Comparison of ENCODE assay signal across 18 cellular contexts in genomic region chr16:66547101-66547989, GRCh38. TPM values are rescaled to one million over a fixed set of nuclear protein-coding genes. Genes with fewer than 3 reads are reported as not detected.
A peak's percentile ranks its signal among the peaks of the same experiment; 100 is the strongest.
DNase-seq lines count a peak whose midpoint lies in the region; ATAC-seq and TF ChIP-seq lines count a peak whose summit lies in the region.
"Had no signal": no experiment of that assay in that cellular context is flagged by ENCODE, and none has a peak within 500 bp of the region (broad histone marks: within the 10 kb centered on the region; RNA-seq: fewer than 3 reads in every experiment).

No MANE protein-coding gene starts in this region.

- peaks cover 0 to 6% (median 0%) of the 10 kb centered on the region in 11 experiments; a peak in 2 of 22 replicates for H3K9me3 ChIP-seq in BLaER1 treated with 17β-estradiol and CSF1 and Interleukin-3, amounts not matched to agents 10 nM and 100 nM (replicated peaks in 1 of 11)
- H3K9me3 ChIP-seq in T-helper 17 cell (ENCODE audit: control insufficient read depth, low read length, poor library complexity, severe bottlenecking) (no peaks in the 10 kb centered on the region), SK-N-SH (no peaks in the 10 kb centered on the region), uterus (no peaks in the 10 kb centered on the region), ovary (no peaks in the 10 kb centered on the region)
- H3K9me3 ChIP-seq: heart left ventricle had no signal

- no peaks in the 10 kb centered on the region for H3K9me3 Mint-ChIP-seq in naive B cell

- intact Hi-C loops in uterus (cut with DNase I; ENCODE audit: low total_unique reads) (no loop called here), ovary (cut with DNase I) (no loop called here)

- 0 out of 2 replicates have a peak overlapping the region, but pooled peaks have one; percentile 91 for H3K27ac ChIP-seq in 22Rv1
- peak overlapping the region in 10 of 11 experiments; percentile 88 to 99 (median 99); a peak in 18 of 22 replicates for H3K27ac ChIP-seq in BLaER1 treated with 17β-estradiol and CSF1 and Interleukin-3, amounts not matched to agents 10 nM and 100 nM
- no peak overlapping the region for H3K27ac ChIP-seq in SK-N-SH (ENCODE audit: low read depth in 2 of 2, low read length in 1 of 2)
- H3K27ac ChIP-seq in uterus = peak overlapping the region in 1 of 2 donors; percentile 99
- H3K27ac ChIP-seq in ovary = no peak overlapping the region
- H3K27ac ChIP-seq: SK-N-MC had no signal

- TF ChIP-seq EP300 in SK-N-SH (IDR thresholded peaks at IDR 0.05; ENCODE audit: borderline replicate concordance in 1 of 2, low read depth in 1 of 2, low read length in 1 of 2) (no peak), ovary (IDR thresholded peaks at IDR 0.05) (no peak)

- no peaks in the 10 kb centered on the region for H3K27me3 ChIP-seq in BLaER1 treated with 17β-estradiol and CSF1 and Interleukin-3, amounts not matched to agents 10 nM and 100 nM
- H3K27me3 ChIP-seq in SK-N-SH (ENCODE audit: insufficient read depth) (no peaks in the 10 kb centered on the region), uterus (no peaks in the 10 kb centered on the region), ovary (no peaks in the 10 kb centered on the region)
- H3K27me3 ChIP-seq: heart left ventricle had no signal

- H2AFZ ChIP-seq in SK-N-SH (ENCODE audit: low read depth) = no peak overlapping the region

- no peaks in the 10 kb centered on the region for H3K9me2 ChIP-seq in SK-N-SH

- H3K27ac Mint-ChIP-seq in T-helper 17 cell = peak overlapping the region; percentile 98
- H3K27ac Mint-ChIP-seq in naive B cell = peak overlapping the region in 5 of 6 donors; percentile 39 to 90 (median 65)

- H3K27me3 Mint-ChIP-seq in T-helper 17 cell (no peaks in the 10 kb centered on the region), naive B cell (no peaks in the 10 kb centered on the region)

- H3K4me2 ChIP-seq in BLaER1 treated with 17β-estradiol and CSF1 and Interleukin-3, amounts not matched to agents 10 nM and 100 nM = peak overlapping the region; percentile 90 to 98 (median 96)
- no peak overlapping the region for H3K4me2 ChIP-seq in SK-N-SH

- H3K4me1 ChIP-seq in BLaER1 treated with 17β-estradiol and CSF1 and Interleukin-3, amounts not matched to agents 10 nM and 100 nM = peaks cover 89 to 98% (median 92%) of the 10 kb centered on the region in 10 experiments
- peaks cover 19 to 20% of the 10 kb centered on the region in 2 experiments; a peak in 3 of 4 replicates for H3K4me1 ChIP-seq in SK-N-SH (ENCODE audit: control insufficient read depth in 1 of 2, insufficient read depth in 2 of 2, low read depth in 1 of 2, low read length in 1 of 2)
- no peaks in the 10 kb centered on the region for H3K4me1 ChIP-seq in uterus
- H3K4me1 ChIP-seq in ovary (ENCODE audit: insufficient read depth) = peaks cover 3% of the 10 kb centered on the region

- 99% methylated on average over 5 of the region's 5 CpGs for WGBS in SK-N-SH (ENCODE audit: low lambda C conversion rate)
- WGBS in ovary, 3 donors = 88 to 92% (median 90%) methylated on average over 5 of the region's 5 CpGs

- H3K79me2 ChIP-seq in SK-N-SH (ENCODE audit: insufficient read depth) = no peaks in the 10 kb centered on the region

- TF ChIP-seq POLR2A in uterus (IDR thresholded peaks at IDR 0.05) (no peak), ovary (IDR thresholded peaks at IDR 0.05) (no peak)

- CTCF ChIA-PET in SK-N-SH (lab: Yijun Ruan, JAX) = interaction anchor here (1.1 to 2.6 kb wide), 3 partner anchors 11 to 204 kb away, joined by 3 to 9 read pairs (median 7); partner anchors contain the start of gene DYNC1LI2

- H3K36me3 Mint-ChIP-seq in T-helper 17 cell (ENCODE audit: low read depth) (peaks cover under 1% of the 10 kb centered on the region), naive B cell (no peaks in the 10 kb centered on the region)

- peak overlapping the region in 9 of 11 experiments; percentile 45 to 98 (median 97); a peak in 14 of 22 replicates for H3K9ac ChIP-seq in BLaER1 treated with 17β-estradiol and CSF1 and Interleukin-3, amounts not matched to agents 10 nM and 100 nM
- no peak overlapping the region for H3K9ac ChIP-seq in SK-N-SH

- H3K4me3 ChIP-seq in BLaER1 treated with 17β-estradiol and CSF1 and Interleukin-3, amounts not matched to agents 10 nM and 100 nM = peak overlapping the region in 1 of 10 experiments; percentile 64; a peak in 2 of 20 replicates
- H3K4me3 ChIP-seq in SK-N-SH (ENCODE audit: low read depth in 2 of 2, low read length in 1 of 2) (no peak overlapping the region), uterus (no peak overlapping the region), ovary (no peak overlapping the region)
- H3K4me3 ChIP-seq: SK-N-MC had no signal

- TF ChIP-seq RAD21 in SK-N-SH (IDR thresholded peaks at IDR 0.05; ENCODE audit: low read length) = no peak

- no peak for DNase-seq in T-helper 17 cell
- DNase-seq in naive B cell = no peak
- no peak for DNase-seq in SK-N-SH
- no peak for DNase-seq in uterus
- no peak for DNase-seq in ovary
- DNase-seq in GM19238 (ENCODE audit: insufficient read length, low spot score) = no peak
- DNase-seq: activated CD4-positive, alpha-beta T cell treated with anti-CD3 and anti-CD28 coated beads for 48 hours; activated naive CD4-positive, alpha-beta T cell; COR-L47; heart left ventricle; Kasumi-1; kidney glomerular epithelial cell; NCI-H2029; stimulated activated naive CD4-positive, alpha-beta T cell had no signal

- TF ChIP-seq CTCF in 22Rv1 (IDR thresholded peaks at IDR 0.05) = no peak
- no peak for TF ChIP-seq CTCF in SK-N-SH (IDR thresholded peaks at IDR 0.05)
- TF ChIP-seq CTCF in uterus (IDR thresholded peaks at IDR 0.05) = no peak
- no peak for TF ChIP-seq CTCF in ovary (IDR thresholded peaks at IDR 0.05)

- ATAC-seq in T-helper 17 cell = no peak
- no peak for ATAC-seq in naive B cell (ENCODE audit: low read depth in 2 of 2)
- ATAC-seq: heart left ventricle had no signal

- POLR2A ChIA-PET in SK-N-SH (lab: Yijun Ruan, JAX) = interaction anchor here (0.6 kb wide), 1 partner anchor 25 kb away, joined by 3 read pairs; no protein-coding TSS in a partner anchor

- H3K4me1 Mint-ChIP-seq in T-helper 17 cell (peaks cover 46% of the 10 kb centered on the region), naive B cell (peaks cover 57 to 94% (median 64%) of the 10 kb centered on the region in 3 donors)

- peaks cover 0 to 27% (median 0%) of the 10 kb centered on the region in 11 experiments; a peak in 4 of 22 replicates for H3K36me3 ChIP-seq in BLaER1 treated with 17β-estradiol and CSF1 and Interleukin-3, amounts not matched to agents 10 nM and 100 nM
- H3K36me3 ChIP-seq in SK-N-SH (replicated peaks in 1 of 2; ENCODE audit: control insufficient read depth in 1 of 2, insufficient read depth in 2 of 2, low read length in 1 of 2) = peaks cover 0 to 11% of the 10 kb centered on the region in 2 experiments
- no peaks in the 10 kb centered on the region for H3K36me3 ChIP-seq in uterus
- no peaks in the 10 kb centered on the region for H3K36me3 ChIP-seq in ovary

- H4K20me1 ChIP-seq in BLaER1 treated with 17β-estradiol and CSF1 and Interleukin-3, amounts not matched to agents 10 nM and 100 nM = no peaks in the 10 kb centered on the region
- H4K20me1 ChIP-seq in SK-N-SH (ENCODE audit: insufficient read depth) = no peaks in the 10 kb centered on the region

- peaks cover 3% of the 10 kb centered on the region for H3F3A ChIP-seq in SK-N-SH (replicated peaks; ENCODE audit: insufficient read depth)

- H3K4me3 Mint-ChIP-seq in T-helper 17 cell (peak overlapping the region; percentile 45), naive B cell (peak overlapping the region in 7 of 8 donors; percentile 9 to 91 (median 62))

RNA-seq across cellular contexts. Expression of gene TK2, which starts 2.6 kb away (rescaled TPM):
- total RNA-seq in T-helper 17 cell (1 to 10 TPM; 7.1 to 9.4 TPM), uterus (10 to 100 TPM; 13.6 to 52.6 (median 39.2) TPM), ovary (10 to 100 TPM; 17.0 to 42.0 (median 34.0) TPM)
- polyA plus RNA-seq in naive B cell (ENCODE audit: low read depth in 6 of 6) (1 to 10 TPM; 1.8 to 5.9 (median 3.8) TPM), SK-N-SH (2012; rRNA removed) (25.2 and 37.6 TPM in 2 replicates), ovary (10 to 100 TPM; 21.1 to 80.6 TPM)
- polyA plus RNA-seq in SK-N-SH (2012; cell fraction: cytosol; rRNA removed) = 27.7 and 28.2 TPM in 2 replicates
- 64.2 and 80.0 TPM in 2 replicates for polyA plus RNA-seq in SK-N-SH (2012; cell fraction: nucleus; rRNA removed)

RNA-seq across cellular contexts. Expression of gene CKLF, which starts 5.0 kb away (rescaled TPM):
- total RNA-seq in T-helper 17 cell = 10 to 100 TPM; 41.6 to 42.5 TPM
- polyA plus RNA-seq in naive B cell (ENCODE audit: low read depth in 6 of 6) = 100 to 1,000 TPM in 1 of 6 donors, 10 to 100 TPM in 5; 55.2 to 108 (median 67.7) TPM
- 179 and 211 TPM in 2 replicates for polyA plus RNA-seq in SK-N-SH (2012; rRNA removed)
- 185 and 194 TPM in 2 replicates for polyA plus RNA-seq in SK-N-SH (2012; cell fraction: cytosol; rRNA removed)
- 42.3 and 65.4 TPM in 2 replicates for polyA plus RNA-seq in SK-N-SH (2012; cell fraction: nucleus; rRNA removed)
- 100 to 1,000 TPM in 1 of 4 donors, 10 to 100 TPM in 3; 31.3 to 118 (median 68.6) TPM for total RNA-seq in uterus
- total RNA-seq in ovary = 10 to 100 TPM; 22.3 to 46.8 (median 30.6) TPM
- polyA plus RNA-seq in ovary = 10 to 100 TPM; 34.2 to 36.7 TPM

RNA-seq across cellular contexts. Expression of gene CMTM1, which starts 18.9 kb away (rescaled TPM):
- total RNA-seq in T-helper 17 cell = 1 to 10 TPM; 3.3 to 3.6 TPM
- under 1 TPM in 4 of 6 donors, not detected in 2; 0.49 to 0.97 (median 0.70) TPM for polyA plus RNA-seq in naive B cell (ENCODE audit: low read depth in 6 of 6)
- 3.1 and 3.7 TPM in 2 replicates for polyA plus RNA-seq in SK-N-SH (2012; rRNA removed)
- 1.0 and 2.3 TPM in 2 replicates for polyA plus RNA-seq in SK-N-SH (2012; cell fraction: cytosol; rRNA removed)
- polyA plus RNA-seq in SK-N-SH (2012; cell fraction: nucleus; rRNA removed) = 3.1 and 3.2 TPM in 2 replicates
- 1 to 10 TPM in 2 of 4 donors, not detected in 2; 5.0 to 5.3 TPM for total RNA-seq in uterus
- 1 to 10 TPM; 1.0 to 7.1 (median 4.9) TPM for total RNA-seq in ovary
- under 1 TPM; 0.22 to 0.54 TPM for polyA plus RNA-seq in ovary

RNA-seq across cellular contexts. Expression of gene CMTM2, which starts 31.9 kb away (rescaled TPM):
- total RNA-seq in T-helper 17 cell = under 1 TPM in 1 of 2 donors, not detected in 1; 0.70 TPM
- polyA plus RNA-seq in naive B cell (ENCODE audit: low read depth in 6 of 6) = 1 to 10 TPM in 3 of 6 donors, not detected in 3; 1.0 to 4.1 (median 2.7) TPM
- polyA plus RNA-seq in SK-N-SH (2012; rRNA removed) = not detected in 2 replicates
- polyA plus RNA-seq in SK-N-SH (2012; cell fraction: cytosol; rRNA removed) = 0.07 TPM in 1 of 2 replicates, not detected in the other
- 0.39 and 0.46 TPM in 2 replicates for polyA plus RNA-seq in SK-N-SH (2012; cell fraction: nucleus; rRNA removed)
- 1 to 10 TPM in 1 of 4 donors, not detected in 3; 1.2 TPM for total RNA-seq in uterus
- 1 to 10 TPM in 1 of 7 donors, under 1 TPM in 1, not detected in 5; 0.38 to 1.8 TPM for total RNA-seq in ovary
- under 1 TPM in 1 of 2 donors, not detected in 1; 0.21 TPM for polyA plus RNA-seq in ovary
- total RNA-seq: H4 had no signal
- polyA plus RNA-seq: heart left ventricle had no signal

RNA-seq across cellular contexts. Expression of gene CMTM3, which starts 57.2 kb away (rescaled TPM):
- total RNA-seq in T-helper 17 cell (10 to 100 TPM; 60.5 to 74.6 TPM), uterus (10 to 100 TPM; 42.6 to 67.9 (median 56.2) TPM), ovary (10 to 100 TPM; 22.9 to 60.5 (median 43.2) TPM)
- polyA plus RNA-seq in naive B cell (ENCODE audit: low read depth in 6 of 6) (10 to 100 TPM; 17.0 to 24.3 (median 19.1) TPM), SK-N-SH (2012; rRNA removed) (64.2 and 69.4 TPM in 2 replicates), ovary (10 to 100 TPM; 36.7 to 43.5 TPM)
- polyA plus RNA-seq in SK-N-SH (2012; cell fraction: cytosol; rRNA removed) = 51.4 and 73.9 TPM in 2 replicates
- polyA plus RNA-seq in SK-N-SH (2012; cell fraction: nucleus; rRNA removed) = 44.1 and 60.0 TPM in 2 replicates

Comparison
In these comparisons a context has a peak if more than half of its experiments do, and no peak if none do; other contexts are left out.
1. H3K27ac ChIP-seq: peak in 22Rv1 (single experiment) and BLaER1 treated with 17β-estradiol and CSF1 and Interleukin-3, amounts not matched to agents 10 nM and 100 nM (10 of 11); none in SK-N-SH (0 of 2) and ovary (0 of 2).